In the genomic region with DNA sequence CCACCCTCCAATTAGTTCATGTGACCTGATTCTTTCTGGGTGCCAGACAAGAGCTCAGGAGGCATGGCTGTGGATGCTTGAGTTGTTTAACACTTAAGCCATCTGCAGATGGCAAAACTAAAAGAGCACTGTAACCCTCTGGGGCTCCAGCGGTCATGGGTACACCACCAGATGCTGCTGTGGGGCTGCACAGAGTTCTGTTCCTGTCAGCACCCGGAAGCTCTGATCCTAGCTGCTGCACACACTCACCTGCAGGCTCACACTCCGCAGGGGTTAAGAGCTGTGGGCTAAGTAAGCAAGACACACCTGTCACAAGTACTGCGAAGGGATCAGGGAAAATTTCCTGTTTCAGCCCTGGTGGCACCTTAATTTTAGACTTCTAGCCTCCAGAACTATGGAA, we compare ENCODE assay signal across 15 cellular contexts.
A peak's percentile ranks its signal among the peaks of the same experiment; 100 is the strongest.
DNase-seq lines count a peak whose midpoint lies in the region; FAIRE-seq and TF ChIP-seq lines count a peak whose summit lies in the region.
"Had no signal": no experiment of that assay in that cellular context is flagged by ENCODE, and none has a peak within 500 bp of the region (broad histone marks: within the 10 kb centered on the region; RNA-seq: fewer than 3 reads in every experiment).

No MANE protein-coding gene starts in this region.

- H3K9me3 Mint-ChIP-seq in endodermal cell, result no peaks in the 10 kb centered on the region
- H3K9me3 Mint-ChIP-seq: neural crest cell; T-helper 1 cell treated with Interleukin-12 subunit alpha and Interleukin-12 subunit beta and Interleukin-4 antibody, amounts not matched to agents 30 μg/mL and 1 μg/mL, for 36 hours had no signal

- 90 to 92% methylated on average over 4 of the region's 4 CpGs for WGBS in endodermal cell (ENCODE audit: insufficient coverage in 1 of 2, insufficient read length in 1 of 2), 2 experiments

- H3K9ac ChIP-seq in endodermal cell (ENCODE audit: extremely low read depth, low read length, poor library complexity, severe bottlenecking), result no peak overlapping the region

- in situ Hi-C loops in GM13977 (cut with MboI; ENCODE audit: low pct_unique_long_range_greater_than_20kb, low sequenced_read_pairs, unreplicated experiment) (no loop called here), G401 (cut with HindIII; ENCODE audit: low sequenced_read_pairs) (no loop called here)

- no peaks in the 10 kb centered on the region for H3K36me3 Mint-ChIP-seq in endodermal cell (ENCODE audit: low read depth)

- H3K4me1 ChIP-seq in endodermal cell (ENCODE audit: control insufficient read depth, insufficient read depth, low read length), result no peaks in the 10 kb centered on the region
- H3K4me1 ChIP-seq: right atrium auricular region had no signal

- H3K27ac ChIP-seq in endodermal cell (ENCODE audit: low read depth, low read length), result no peak overlapping the region
- H3K27ac ChIP-seq: right atrium auricular region had no signal

- H3K27me3 Mint-ChIP-seq in endodermal cell (ENCODE audit: insufficient read depth), result no peaks in the 10 kb centered on the region

- H3K27ac Mint-ChIP-seq in endodermal cell, result no peak overlapping the region
- H3K27ac Mint-ChIP-seq: T-helper 1 cell treated with Interleukin-12 subunit alpha and Interleukin-12 subunit beta and Interleukin-4 antibody, amounts not matched to agents 30 μg/mL and 1 μg/mL, for 36 hours had no signal

- FAIRE-seq in RCC 7860 (lab: Jason Lieb, UNC), result no peak
- FAIRE-seq: endothelial cell of umbilical vein had no signal

- no peak for TF ChIP-seq POLR2A in erythroblast (IDR thresholded peaks at IDR 0.05; ENCODE audit: low read length)

- TF ChIP-seq CTCF in GM13977 (IDR thresholded peaks at IDR 0.05; ENCODE audit: extremely low read depth, insufficient read depth, missing control alignments) (peak; percentile 10), endodermal cell (conservative IDR thresholded peaks at IDR 0.05) (peak; percentile 23)

- DNase-seq in COR-L47 (lab: John Stamatoyannopoulos, UW) (peak; percentile 87), GM13977 (ENCODE audit: low spot score) (no peak), NCI-H345 treated with DMSO at 0.1 percent for 48 hours (lab: John Stamatoyannopoulos, UW; ENCODE audit: unreplicated experiment) (peak; percentile 39), endodermal cell (peak; percentile 62), G401 (ENCODE audit: low spot score) (no peak), erythroblast (lab: John Stamatoyannopoulos, UW) (no peak), NCI-H128 (lab: John Stamatoyannopoulos, UW; ENCODE audit: unreplicated experiment) (no peak), RCC 7860 (ENCODE audit: low spot score) (no peak)
- DNase-seq: anterior cingulate cortex, HCEC 1CT, NCI-H82 had no signal

- peaks cover 4% of the 10 kb centered on the region for H3K4me1 Mint-ChIP-seq in endodermal cell

- no peak overlapping the region for H3K4me3 Mint-ChIP-seq in endodermal cell
- H3K4me3 Mint-ChIP-seq: neural crest cell; T-helper 1 cell treated with Interleukin-12 subunit alpha and Interleukin-12 subunit beta and Interleukin-4 antibody, amounts not matched to agents 30 μg/mL and 1 μg/mL, for 36 hours had no signal

- no peaks in the 10 kb centered on the region for H3K36me3 ChIP-seq in endodermal cell (ENCODE audit: control insufficient read depth, insufficient read depth, low read length)
- H3K36me3 ChIP-seq: right atrium auricular region had no signal

- no peak overlapping the region for H3K4me3 ChIP-seq in endodermal cell (ENCODE audit: low read length)
- H3K4me3 ChIP-seq: right atrium auricular region had no signal

- no peaks in the 10 kb centered on the region for H3K27me3 ChIP-seq in endodermal cell (ENCODE audit: control insufficient read depth, insufficient read depth, low read length, poor library complexity, severe bottlenecking)
- H3K27me3 ChIP-seq: right atrium auricular region had no signal

- no peaks in the 10 kb centered on the region for H3K9me3 ChIP-seq in endodermal cell (ENCODE audit: control insufficient read depth, low read length)
- H3K9me3 ChIP-seq: right atrium auricular region had no signal

Comparison
In these comparisons a context has a peak if more than half of its experiments do, and no peak if none do; other contexts are left out.
1. DNase-seq: peak in COR-L47 (single experiment), NCI-H345 treated with DMSO at 0.1 percent for 48 hours (single experiment) and endodermal cell (single experiment); none in GM13977 (single experiment), G401 (single experiment), erythroblast (0 of 2), NCI-H128 (single experiment) and RCC 7860 (single experiment).